In genomic region chrX:49627030-49627777, GRCh38 we compare ENCODE assay signal across 10 cellular contexts. TPM values are rescaled to one million over a fixed set of nuclear protein-coding genes. Genes with fewer than 3 reads are reported as not detected.
DNase-seq lines count a peak whose midpoint lies in the region; ATAC-seq and TF ChIP-seq lines count a peak whose summit lies in the region.
"Had no signal": no experiment of that assay in that cellular context is flagged by ENCODE, and none has a peak within 500 bp of the region (broad histone marks: within the 10 kb centered on the region; RNA-seq: fewer than 3 reads in every experiment).

No MANE protein-coding gene starts in this region.

- H3K4me1 Mint-ChIP-seq in osteocyte (ENCODE audit: unreplicated experiment) = no peaks in the 10 kb centered on the region
- H3K4me1 Mint-ChIP-seq: IgD-negative memory B cell, nephron had no signal

- TF ChIP-seq CTCF in osteocyte (IDR thresholded peaks at IDR 0.05) = no peak

- DNase-seq in NCI-H748 (lab: John Stamatoyannopoulos, UW; ENCODE audit: unreplicated experiment) (peak; percentile 5), NCI-H748 treated with DMSO at 0.1 percent for 48 hours (lab: John Stamatoyannopoulos, UW) (no peak), NT2/D1 (ENCODE audit: low read depth, low spot score) (peak; percentile 33), cerebellar cortex (ENCODE audit: low spot score) (peak; percentile 75), osteocyte (ENCODE audit: extremely low spot score, unreplicated experiment) (no peak), NCI-H146 (lab: John Stamatoyannopoulos, UW) (no peak)
- DNase-seq in stimulated activated CD4-positive, alpha-beta T cell treated with anti-CD3 and anti-CD28 coated beads, Interleukin-4, amount 100 ng/mL, for 24 hours = peak; percentile 25

- H3K9me3 Mint-ChIP-seq in osteocyte (ENCODE audit: unreplicated experiment) = peaks cover 9% of the 10 kb centered on the region

- H3K27ac Mint-ChIP-seq in osteocyte (ENCODE audit: unreplicated experiment) = no peak overlapping the region
- H3K27ac Mint-ChIP-seq: IgD-negative memory B cell, nephron had no signal

- no peak overlapping the region for H3K4me3 ChIP-seq in NT2/D1 (ENCODE audit: insufficient read length, low read depth)

- H3K27me3 ChIP-seq in NT2/D1 (ENCODE audit: insufficient read depth, insufficient read length) = no peaks in the 10 kb centered on the region

- H3K9ac ChIP-seq in NT2/D1 (ENCODE audit: insufficient read length, low read depth) = no peak overlapping the region

- H3K27me3 Mint-ChIP-seq in osteocyte (ENCODE audit: unreplicated experiment) = no peaks in the 10 kb centered on the region

- no peak for ATAC-seq in GM21825 (IDR thresholded peaks at IDR 0.05; ENCODE audit: unreplicated experiment)

- H3K36me3 ChIP-seq in NT2/D1 (ENCODE audit: insufficient read depth, insufficient read length, low read length) = no peaks in the 10 kb centered on the region

- no peaks in the 10 kb centered on the region for H3K36me3 Mint-ChIP-seq in osteocyte (ENCODE audit: unreplicated experiment)
- H3K36me3 Mint-ChIP-seq: IgD-negative memory B cell had no signal

- H3K9me3 ChIP-seq in NT2/D1 (ENCODE audit: insufficient read depth, low read length) = peaks cover 19% of the 10 kb centered on the region; the same call in 1 of the 2 replicates

- H3K4me3 Mint-ChIP-seq in osteocyte (ENCODE audit: unreplicated experiment) = no peak overlapping the region
- H3K4me3 Mint-ChIP-seq: nephron had no signal

- no peaks in the 10 kb centered on the region for H3K4me1 ChIP-seq in NT2/D1 (ENCODE audit: insufficient read depth, insufficient read length)

RNA-seq across cellular contexts. Expression of gene GAGE1, which starts 28.4 kb away (rescaled TPM):
- not detected in 2 replicates for total RNA-seq in osteocyte

RNA-seq across cellular contexts. Expression of gene GAGE2A, which starts 37.9 kb away (rescaled TPM):
- not detected in 2 replicates for total RNA-seq in osteocyte

RNA-seq across cellular contexts. Expression of gene GAGE12H, which starts 47.5 kb away (rescaled TPM):
- total RNA-seq in osteocyte = not detected in 2 replicates

RNA-seq across cellular contexts. Expression of gene GAGE12G, which starts 57.0 kb away (rescaled TPM):
- not detected in 2 replicates for total RNA-seq in osteocyte

Comparison
In these comparisons a context has a peak if more than half of its experiments do, and no peak if none do; other contexts are left out.
1. DNase-seq: peak in NCI-H748 (single experiment), NT2/D1 (single experiment), cerebellar cortex (single experiment) and stimulated activated CD4-positive, alpha-beta T cell treated with anti-CD3 and anti-CD28 coated beads, Interleukin-4, amount 100 ng/mL, for 24 hours (single experiment); none in NCI-H748 treated with DMSO at 0.1 percent for 48 hours (single experiment), osteocyte (single experiment) and NCI-H146 (single experiment).